In genomic region chr4:69881173-69881773, GRCh38 we compare ENCODE assay signal across 8 cellular contexts. TPM values are rescaled to one million over a fixed set of nuclear protein-coding genes. Genes with fewer than 3 reads are reported as not detected.
DNase-seq lines count a peak whose midpoint lies in the region; ATAC-seq, FAIRE-seq and TF ChIP-seq lines count a peak whose summit lies in the region.

No MANE protein-coding gene starts in this region.

- H3K36me3 Mint-ChIP-seq in activated CD4-positive, alpha-beta T cell treated with anti-CD3 and anti-CD28 coated beads, Interleukin-2, amount 10 ng/mL, durations not matched to agents 24 days and 14 days (ENCODE audit: low read depth): no peaks in the 10 kb centered on the region

- peak; percentile 76 for ATAC-seq in sciatic nerve

- CTCF ChIA-PET in HEK293T (lab: Yijun Ruan, JAX): no interaction called here

- H3K4me3 ChIP-seq in H7 (ENCODE audit: insufficient read depth, low read depth, low read length): no peak overlapping the region

- no peaks in the 10 kb centered on the region for H3K4me1 Mint-ChIP-seq in activated CD4-positive, alpha-beta T cell treated with anti-CD3 and anti-CD28 coated beads, Interleukin-2, amount 10 ng/mL, durations not matched to agents 24 days and 14 days

- DNase-seq in AG08396 (ENCODE audit: low spot score): peak; percentile 8
- DNase-seq in GM10266 (ENCODE audit: extremely low spot score): peak; percentile 24
- DNase-seq in HEK293T (ENCODE audit: extremely low spot score): peak; percentile 51
- DNase-seq in NCI-H1105 (lab: John Stamatoyannopoulos, UW): peak; percentile 11
- DNase-seq in activated CD4-positive, alpha-beta T cell treated with anti-CD3 and anti-CD28 coated beads, Interleukin-2, amount 10 ng/mL, durations not matched to agents 24 days and 14 days: peak; percentile 70
- DNase-seq in frontal cortex (ENCODE audit: low spot score in 2 of 2): peak; percentile 0 to 15
- DNase-seq in sciatic nerve (ENCODE audit: low spot score): no peak
- no peak for DNase-seq in H7

- H3K27me3 Mint-ChIP-seq in activated CD4-positive, alpha-beta T cell treated with anti-CD3 and anti-CD28 coated beads, Interleukin-2, amount 10 ng/mL, durations not matched to agents 24 days and 14 days: no peaks in the 10 kb centered on the region

- intact Hi-C loops in activated CD4-positive, alpha-beta T cell treated with anti-CD3 and anti-CD28 coated beads, Interleukin-2, amount 10 ng/mL, durations not matched to agents 24 days and 14 days (cut with micrococcal nuclease): loop anchor here (1.0 kb wide), 1 partner anchor 192 kb away; no protein-coding TSS in a partner anchor
- intact Hi-C loops in sciatic nerve (cut with DNase I): no loop called here

- no peak overlapping the region for H3K4me3 Mint-ChIP-seq in activated CD4-positive, alpha-beta T cell treated with anti-CD3 and anti-CD28 coated beads, Interleukin-2, amount 10 ng/mL, durations not matched to agents 24 days and 14 days

- FAIRE-seq in frontal cortex (lab: Jason Lieb, UNC): peak; percentile 90

- no peaks in the 10 kb centered on the region for H3K9me3 Mint-ChIP-seq in activated CD4-positive, alpha-beta T cell treated with anti-CD3 and anti-CD28 coated beads, Interleukin-2, amount 10 ng/mL, durations not matched to agents 24 days and 14 days

- TF ChIP-seq CTCF in GM10266 (IDR thresholded peaks at IDR 0.05; ENCODE audit: control insufficient read depth, insufficient read depth, low read depth, missing control alignments): peak; percentile 77

- no peaks in the 10 kb centered on the region for H3K36me3 ChIP-seq in H7 (replicated peaks; ENCODE audit: control insufficient read depth, insufficient read depth, low read length)

- H3K27me3 ChIP-seq in H7 (ENCODE audit: control insufficient read depth, insufficient read depth, low read length): no peaks in the 10 kb centered on the region

- H3K27ac Mint-ChIP-seq in activated CD4-positive, alpha-beta T cell treated with anti-CD3 and anti-CD28 coated beads, Interleukin-2, amount 10 ng/mL, durations not matched to agents 24 days and 14 days: no peak overlapping the region

- POLR2A ChIA-PET in HEK293T (lab: Yijun Ruan, JAX): no interaction called here

TF ChIP-seq in HEK293T, 16 proteins besides CTCF, POLR2A, EP300 and RAD21:
- TF ChIP-seq ARNT (IDR thresholded peaks at IDR 0.05): no peak

RNA-seq across cellular contexts. Expression of gene SULT1E1, which starts 21.3 kb away (rescaled TPM):
- not detected in 2 replicates for total RNA-seq in activated CD4-positive, alpha-beta T cell treated with anti-CD3 and anti-CD28 coated beads, Interleukin-2, amount 10 ng/mL, durations not matched to agents 24 days and 14 days
- total RNA-seq in frontal cortex (11.4 TPM), sciatic nerve (not detected)
- not detected in 2 replicates for total RNA-seq in H7 (2014; rRNA removed; shearing (Covaris generic))

RNA-seq across cellular contexts. Expression of gene CSN1S1, which starts 49.6 kb away (rescaled TPM):
- not detected in 2 replicates for total RNA-seq in activated CD4-positive, alpha-beta T cell treated with anti-CD3 and anti-CD28 coated beads, Interleukin-2, amount 10 ng/mL, durations not matched to agents 24 days and 14 days
- total RNA-seq in frontal cortex (0.41 TPM), sciatic nerve (not detected)
- total RNA-seq in H7 (2014; rRNA removed; shearing (Covaris generic)): not detected in 2 replicates

Comparison
In these comparisons a context has a peak if more than half of its experiments do, and no peak if none do; other contexts are left out.
1. DNase-seq: peak in AG08396 (single experiment), GM10266 (single experiment), HEK293T (single experiment), NCI-H1105 (single experiment), activated CD4-positive, alpha-beta T cell treated with anti-CD3 and anti-CD28 coated beads, Interleukin-2, amount 10 ng/mL, durations not matched to agents 24 days and 14 days (single experiment) and frontal cortex (2 of 2); none in sciatic nerve (single experiment) and H7 (single experiment).
2. RNA of gene SULT1E1, which starts 21.3 kb away (total RNA-seq): 11.4 TPM in frontal cortex (single experiment); not detected in sciatic nerve (single experiment), not detected in activated CD4-positive, alpha-beta T cell treated with anti-CD3 and anti-CD28 coated beads, Interleukin-2, amount 10 ng/mL, durations not matched to agents 24 days and 14 days and not detected in H7; every median in the first group is over 10 times any median in the second.